ENCODE assay signal across 14 cellular contexts in genomic region chr22:47102081-47102480, GRCh38.
"Had no signal": no experiment of that assay in that cellular context is flagged by ENCODE, and none has a peak within 500 bp of the region (broad histone marks: within the 10 kb centered on the region; RNA-seq: fewer than 3 reads in every experiment).

No MANE protein-coding gene starts in this region.

- H3K27me3 Mint-ChIP-seq: naive thymus-derived CD4-positive, alpha-beta T cell; stimulated activated naive CD8-positive, alpha-beta T cell treated with anti-CD3 and anti-CD28 coated beads, Interleukin-15, Interleukin-2, amounts not matched to agents 100 ng/mL and 50 ng/mL, for 24 hours had no signal

- H3K36me3 ChIP-seq: suprapubic skin had no signal

- H3K27me3 ChIP-seq: gastroesophageal sphincter, left lung, neutrophil, suprapubic skin had no signal

- DNase-seq: activated naive CD4-positive, alpha-beta T cell treated with Interleukin-2 at 50 U/mL for 16 hours; activated T-cell treated with anti-CD3 and anti-CD28 coated beads for 4 hours; anterior cingulate cortex; cortex of kidney; effector CD4-positive, alpha-beta T cell; left lung; mammary epithelial cell; mucosa of descending colon; naive thymus-derived CD4-positive, alpha-beta T cell; T-helper 2 cell had no signal

- ATAC-seq: gastroesophageal sphincter; naive thymus-derived CD4-positive, alpha-beta T cell had no signal

- H3K9me3 ChIP-seq: gastroesophageal sphincter, left lung, mucosa of descending colon, neutrophil, suprapubic skin had no signal

- H3K9me3 Mint-ChIP-seq: naive thymus-derived CD4-positive, alpha-beta T cell; stimulated activated naive CD8-positive, alpha-beta T cell treated with anti-CD3 and anti-CD28 coated beads, Interleukin-15, Interleukin-2, amounts not matched to agents 100 ng/mL and 50 ng/mL, for 24 hours had no signal

- H3K4me3 Mint-ChIP-seq: naive thymus-derived CD4-positive, alpha-beta T cell; stimulated activated naive CD8-positive, alpha-beta T cell treated with anti-CD3 and anti-CD28 coated beads, Interleukin-15, Interleukin-2, amounts not matched to agents 100 ng/mL and 50 ng/mL, for 24 hours had no signal

- H3K4me1 ChIP-seq: gastroesophageal sphincter, left lung, suprapubic skin had no signal

- H3K4me3 ChIP-seq: gastroesophageal sphincter, left lung, mucosa of descending colon, suprapubic skin had no signal

- H3K27ac Mint-ChIP-seq: naive thymus-derived CD4-positive, alpha-beta T cell; stimulated activated naive CD8-positive, alpha-beta T cell treated with anti-CD3 and anti-CD28 coated beads, Interleukin-15, Interleukin-2, amounts not matched to agents 100 ng/mL and 50 ng/mL, for 24 hours had no signal
